ENCODE assay signal across 8 cellular contexts in the genomic region with DNA sequence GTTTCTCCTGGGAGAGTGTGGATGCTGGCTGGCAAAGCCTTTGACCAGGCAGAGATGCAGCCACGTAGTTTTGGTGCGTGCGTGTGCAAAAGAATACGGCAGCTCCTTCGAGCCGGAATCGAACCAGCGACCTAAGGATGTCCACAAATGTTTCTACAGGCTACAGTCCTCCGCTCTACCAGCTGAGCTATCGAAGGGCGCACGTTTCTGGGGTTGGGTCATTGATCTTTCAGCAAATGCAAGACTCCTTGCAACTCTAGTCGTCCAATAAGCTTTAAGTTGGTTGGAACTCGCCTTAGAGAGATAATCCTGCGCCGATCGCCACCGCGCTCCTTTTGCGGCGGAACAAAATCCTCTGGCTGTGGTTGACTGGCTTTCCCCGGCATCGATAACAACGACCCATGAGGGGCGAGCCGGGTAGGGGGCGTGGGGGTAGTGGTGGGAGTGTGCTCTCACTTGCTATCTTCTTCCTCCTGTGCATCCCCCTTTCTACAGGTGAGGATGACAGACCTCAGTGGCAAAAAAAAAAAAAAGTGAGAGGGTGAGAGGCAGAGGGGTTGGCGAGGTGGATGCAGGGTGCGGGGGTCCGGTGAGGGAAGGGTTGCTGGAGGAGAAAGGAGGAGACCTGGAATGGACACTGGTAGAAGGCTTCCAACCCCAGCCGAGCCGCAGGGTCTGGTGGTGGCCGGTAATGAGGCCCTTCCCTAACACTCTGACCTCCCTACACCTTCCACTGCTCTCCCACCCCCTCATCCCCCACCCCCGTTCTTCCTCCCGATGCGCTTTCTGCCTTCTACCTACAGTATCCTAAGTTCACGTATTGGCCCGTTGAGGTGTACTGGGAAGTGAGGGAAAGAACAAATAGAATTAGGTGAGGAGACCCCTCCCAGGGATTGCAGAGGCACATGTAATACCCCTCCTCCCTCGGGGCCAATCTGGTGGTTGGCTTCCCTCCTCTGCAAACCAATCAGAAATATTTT. TPM values are rescaled to one million over a fixed set of nuclear protein-coding genes. Genes with fewer than 3 reads are reported as not detected.
DNase-seq lines count a peak whose midpoint lies in the region; TF ChIP-seq lines count a peak whose summit lies in the region.

No MANE protein-coding gene starts in this region.

- H3K4me3 ChIP-seq in HFF-Myc (replicated peaks; ENCODE audit: low read depth, low read length) (peak overlapping the region; percentile 38), fibroblast of pulmonary artery (replicated peaks; ENCODE audit: low read depth, low read length) (no peak overlapping the region), Peyer's patch (no peak overlapping the region)

- DNase-seq in AG08395 (ENCODE audit: low spot score): peak; percentile 37
- DNase-seq in HFF-Myc (ENCODE audit: extremely low read depth, low read depth): peak; percentile 84
- DNase-seq in activated CD4-positive, CD25-positive, alpha-beta regulatory T cell treated with anti-CD3 and anti-CD28 coated beads, Interleukin-2, amount 50 U/mL, for 72 hours: peak; percentile 52
- peak; percentile 58 for DNase-seq in fibroblast of pulmonary artery (ENCODE audit: low read depth)
- DNase-seq in stimulated activated CD4-positive, alpha-beta T cell treated with anti-CD3 and anti-CD28 coated beads, Interleukin-1b, Interleukin-23, amount 100 ng/mL, for 24 hours (ENCODE audit: low read depth in 4 of 4, low spot score in 1 of 4): peak in 3 of 4 experiments; percentile 46 to 58 (median 57)
- no peak for DNase-seq in NCI-H2171 treated with DMSO at 0.1 percent for 48 hours (lab: John Stamatoyannopoulos, UW)
- no peak for DNase-seq in Peyer's patch
- no peak for DNase-seq in NCI-H1417 (lab: John Stamatoyannopoulos, UW)

- TF ChIP-seq POLR2A in Peyer's patch (IDR thresholded peaks at IDR 0.05): no peak

- no peaks in the 10 kb centered on the region for H3K36me3 ChIP-seq in Peyer's patch

- peaks cover 0 to 11% (median 0%) of the 10 kb centered on the region in 4 donors for H3K4me1 ChIP-seq in Peyer's patch

- H3K27ac ChIP-seq in Peyer's patch: no peak overlapping the region

- H3K27me3 ChIP-seq in Peyer's patch: peaks cover 0 to 12% of the 10 kb centered on the region in 2 donors

- TF ChIP-seq CTCF in HFF-Myc (IDR thresholded peaks at IDR 0.05; ENCODE audit: low read depth, low read length, missing control alignments) (no peak), fibroblast of pulmonary artery (IDR thresholded peaks at IDR 0.05; ENCODE audit: low read length, missing control alignments) (no peak), Peyer's patch (IDR thresholded peaks at IDR 0.05) (no peak)

- H3K9me3 ChIP-seq in Peyer's patch: no peaks in the 10 kb centered on the region

RNA-seq across cellular contexts. Expression of a gene that starts 11.8 kb away (rescaled TPM):
- not detected for total RNA-seq in Peyer's patch

RNA-seq across cellular contexts. Expression of a gene that starts 31.1 kb away (rescaled TPM):
- total RNA-seq in Peyer's patch: 10 to 100 TPM in 3 of 4 donors, 1 to 10 TPM in 1; 5.8 to 51.7 (median 33.6) TPM

RNA-seq across cellular contexts. Expression of a gene that starts 35.3 kb away (rescaled TPM):
- 10 to 100 TPM; 19.6 to 22.3 (median 20.0) TPM for total RNA-seq in Peyer's patch

Comparison
In these comparisons a context has a peak if more than half of its experiments do, and no peak if none do; other contexts are left out.
1. DNase-seq: peak in AG08395 (single experiment), HFF-Myc (single experiment), activated CD4-positive, CD25-positive, alpha-beta regulatory T cell treated with anti-CD3 and anti-CD28 coated beads, Interleukin-2, amount 50 U/mL, for 72 hours (single experiment), fibroblast of pulmonary artery (single experiment) and stimulated activated CD4-positive, alpha-beta T cell treated with anti-CD3 and anti-CD28 coated beads, Interleukin-1b, Interleukin-23, amount 100 ng/mL, for 24 hours (3 of 4); none in NCI-H2171 treated with DMSO at 0.1 percent for 48 hours (single experiment), Peyer's patch (0 of 3) and NCI-H1417 (0 of 3).